17 cellular contexts compared by ENCODE assay signal in genomic region chr2:69998761-69999160, GRCh38. TPM values are rescaled to one million over a fixed set of nuclear protein-coding genes. Genes with fewer than 3 reads are reported as not detected.
DNase-seq lines count a peak whose midpoint lies in the region; ATAC-seq and TF ChIP-seq lines count a peak whose summit lies in the region.
"Had no signal": no experiment of that assay in that cellular context is flagged by ENCODE, and none has a peak within 500 bp of the region (broad histone marks: within the 10 kb centered on the region; RNA-seq: fewer than 3 reads in every experiment).

No MANE protein-coding gene starts in this region.

- DNase-seq in RWPE1 (ENCODE audit: low spot score) = no peak
- DNase-seq in epithelial cell of prostate (ENCODE audit: low read depth, low spot score) = no peak
- peak; percentile 81 for DNase-seq in mesenteric fat pad (ENCODE audit: low spot score)
- no peak for DNase-seq in mammary epithelial cell
- DNase-seq in tibial artery = no peak
- DNase-seq in spleen = no peak
- DNase-seq: ACHN, AML-193, DMS79 treated with DMSO at 0.1 percent for 48 hours, H7, MV-4-11, NCI-H187, NCI-H226, NCI-H524 had no signal

- H3K27ac ChIP-seq in RWPE1 = 0 out of 2 replicates have a peak overlapping the region, but pooled peaks have one; percentile 5
- H3K27ac ChIP-seq in epithelial cell of prostate = peak overlapping the region; percentile 87
- no peak overlapping the region for H3K27ac ChIP-seq in mammary epithelial cell (ENCODE audit: insufficient read depth, low read depth, low read length)
- H3K27ac ChIP-seq in tibial artery = no peak overlapping the region
- no peak overlapping the region for H3K27ac ChIP-seq in spleen
- H3K27ac ChIP-seq: KMS-11 had no signal

- intact Hi-C loops in mammary epithelial cell (cut with micrococcal nuclease) (loop anchor here (5.0 kb wide), 1 partner anchor 81 kb away; the partner anchor contains the start of gene MXD1), tibial artery (cut with DNase I; ENCODE audit: low total_unique reads) (no loop called here), spleen (cut with DNase I; ENCODE audit: low total_unique reads) (no loop called here)

- no peak for TF ChIP-seq CTCF in RWPE1 (conservative IDR thresholded peaks at IDR 0.05; ENCODE audit: low read depth)
- no peak for TF ChIP-seq CTCF in mammary epithelial cell (conservative IDR thresholded peaks at IDR 0.05 in 1 of 2, IDR thresholded peaks at IDR 0.05 in 1 of 2; ENCODE audit: extremely low read depth in 1 of 2, insufficient read depth in 1 of 2, low read depth in 1 of 2, low read length in 2 of 2)
- no peak for TF ChIP-seq CTCF in tibial artery (IDR thresholded peaks at IDR 0.05)
- TF ChIP-seq CTCF in spleen (IDR thresholded peaks at IDR 0.05 in 8 of 11, conservative IDR thresholded peaks at IDR 0.05 in 3 of 11) = no peak

- H3K27me3 ChIP-seq in mammary epithelial cell (ENCODE audit: insufficient read depth, low read length) (no peaks in the 10 kb centered on the region), tibial artery (no peaks in the 10 kb centered on the region), spleen (replicated peaks in 1 of 7) (no peaks in the 10 kb centered on the region)

- H3K27ac Mint-ChIP-seq in activated T-helper 17 cell treated with anti-CD3 and anti-CD28 coated beads, Interleukin-2, amount 50 U/mL, for 72 hours = no peak overlapping the region

- no peaks in the 10 kb centered on the region for H3K36me3 ChIP-seq in mammary epithelial cell (ENCODE audit: insufficient read depth, low read length)
- H3K36me3 ChIP-seq in tibial artery = peaks cover under 1 to 42% (median 23%) of the 10 kb centered on the region in 3 donors
- H3K36me3 ChIP-seq in spleen = peaks cover 0 to 31% (median 17%) of the 10 kb centered on the region in 6 donors

- H3K4me1 ChIP-seq in mammary epithelial cell (ENCODE audit: insufficient read depth, low read length) = peaks cover 23% of the 10 kb centered on the region
- H3K4me1 ChIP-seq in tibial artery = no peaks in the 10 kb centered on the region
- H3K4me1 ChIP-seq in spleen = peaks cover 0 to 23% (median 5%) of the 10 kb centered on the region in 6 donors

- H3K4me3 ChIP-seq in mammary epithelial cell (replicated peaks in 1 of 3; ENCODE audit: insufficient read depth in 1 of 3, low read depth in 2 of 3, low read length in 3 of 3) = no peak overlapping the region
- H3K4me3 ChIP-seq in tibial artery = no peak overlapping the region
- H3K4me3 ChIP-seq in spleen = no peak overlapping the region

- no peak overlapping the region for H3K4me2 ChIP-seq in mammary epithelial cell (ENCODE audit: insufficient read depth, low read depth, low read length)
- H3K4me2 ChIP-seq: KMS-11 had no signal

- H2AFZ ChIP-seq in mammary epithelial cell (ENCODE audit: low read depth, low read length) = no peak overlapping the region

- H3K27me3 Mint-ChIP-seq in activated T-helper 17 cell treated with anti-CD3 and anti-CD28 coated beads, Interleukin-2, amount 50 U/mL, for 72 hours = no peaks in the 10 kb centered on the region

- H3K4me3 Mint-ChIP-seq in activated T-helper 17 cell treated with anti-CD3 and anti-CD28 coated beads, Interleukin-2, amount 50 U/mL, for 72 hours = no peak overlapping the region
- H3K4me3 Mint-ChIP-seq: CD14-positive monocyte had no signal

- no peak for ATAC-seq in activated T-helper 17 cell treated with anti-CD3 and anti-CD28 coated beads, Interleukin-2, amount 50 U/mL, for 72 hours (replicated peaks)

- dilution Hi-C loops in mammary epithelial cell (cut with HindIII; ENCODE audit: low sequenced_read_pairs) = no loop called here

- WGBS in mammary epithelial cell (ENCODE audit: low coverage, missing lambda C conversion rate) = 100% methylated on average over 6 of the region's 6 CpGs
- WGBS in spleen, 5 donors = 89 to 95% (median 93%) methylated on average over 6 of the region's 6 CpGs

- CTCF ChIA-PET in RWPE1 (lab: Yijun Ruan, JAX) (interaction anchor here (0.7 kb wide), 1 partner anchor 160 kb away, joined by 3 read pairs; no protein-coding TSS in a partner anchor), mammary epithelial cell (lab: Charles Lee; ENCODE audit: low non-redundant PET) (no interaction called here)

- BruUV-seq in mammary epithelial cell (replicated peaks; lab: Mats Ljungman, UMichigan) = no TSS peak

- no peaks in the 10 kb centered on the region for H4K20me1 ChIP-seq in mammary epithelial cell (ENCODE audit: insufficient read depth, low read length)

- no peaks in the 10 kb centered on the region for H3K79me2 ChIP-seq in mammary epithelial cell (ENCODE audit: insufficient read depth, low read length)

- POLR2A ChIA-PET in RWPE1 (lab: Yijun Ruan, JAX; ENCODE audit: low non-redundant PET) = no interaction called here

- TF ChIP-seq POLR2A in spleen (IDR thresholded peaks at IDR 0.05) = no peak

- H3K9ac ChIP-seq in mammary epithelial cell (ENCODE audit: insufficient read depth, low read length) = no peak overlapping the region
- H3K9ac ChIP-seq: KMS-11 had no signal

- no peaks in the 10 kb centered on the region for H3K9me3 ChIP-seq in mammary epithelial cell (replicated peaks; ENCODE audit: insufficient read depth, low read length)
- no peaks in the 10 kb centered on the region for H3K9me3 ChIP-seq in tibial artery
- no peaks in the 10 kb centered on the region for H3K9me3 ChIP-seq in spleen

- in situ Hi-C loops in mammary epithelial cell (cut with MboI; ENCODE audit: low sequenced_read_pairs in 2 of 2) = no loop called here

- no peaks in the 10 kb centered on the region for H3K9me3 Mint-ChIP-seq in activated T-helper 17 cell treated with anti-CD3 and anti-CD28 coated beads, Interleukin-2, amount 50 U/mL, for 72 hours

- peaks cover 15% of the 10 kb centered on the region for H3K4me1 Mint-ChIP-seq in activated T-helper 17 cell treated with anti-CD3 and anti-CD28 coated beads, Interleukin-2, amount 50 U/mL, for 72 hours

- peaks cover 14% of the 10 kb centered on the region for H3K36me3 Mint-ChIP-seq in activated T-helper 17 cell treated with anti-CD3 and anti-CD28 coated beads, Interleukin-2, amount 50 U/mL, for 72 hours (ENCODE audit: low read depth)

RNA-seq across cellular contexts. Expression of gene ASPRV1, which starts 37.3 kb away (rescaled TPM):
- total RNA-seq in mesenteric fat pad (1.1 TPM), mammary epithelial cell (under 1 TPM in 1 of 2 donors, not detected in 1; 0.17 TPM), spleen (1 to 10 TPM; 2.7 to 5.3 (median 4.1) TPM)
- polyA plus RNA-seq in mammary epithelial cell (0.05 TPM), spleen (1 to 10 TPM; 1.2 to 2.0 (median 1.9) TPM)
- not detected for polyA minus RNA-seq in mammary epithelial cell
- 1 to 10 TPM in 1 of 2 donors, under 1 TPM in 1; 0.73 to 3.4 TPM for total RNA-seq in activated T-helper 17 cell treated with anti-CD3 and anti-CD28 coated beads, Interleukin-2, amount 50 U/mL, for 72 hours

Comparison
In these comparisons a context has a peak if more than half of its experiments do, and no peak if none do; other contexts are left out.
1. H3K27ac ChIP-seq: peak in RWPE1 (single experiment) and epithelial cell of prostate (single experiment); none in mammary epithelial cell (single experiment), tibial artery (0 of 2) and spleen (0 of 8).